21 cellular contexts compared by ENCODE assay signal in genomic region chr17:48162305-48162934, GRCh38. TPM values are rescaled to one million over a fixed set of nuclear protein-coding genes. Genes with fewer than 3 reads are reported as not detected.
DNase-seq lines count a peak whose midpoint lies in the region; ATAC-seq and TF ChIP-seq lines count a peak whose summit lies in the region.
"Had no signal": no experiment of that assay in that cellular context is flagged by ENCODE, and none has a peak within 500 bp of the region (broad histone marks: within the 10 kb centered on the region; RNA-seq: fewer than 3 reads in every experiment).

No MANE protein-coding gene starts in this region.

- H3K27ac Mint-ChIP-seq in stimulated activated memory B cell treated with anti-CD40 and anti-IgM and Interleukin-4, amounts not matched to agents 10 μg/mL and 1 μg/mL and 100 μg/mL, for 72 hours, result peak overlapping the region; percentile 35
- H3K27ac Mint-ChIP-seq: activated CD4-positive, alpha-beta T cell treated with anti-CD3 and anti-CD28 coated beads, Interleukin-2, amount 10 ng/mL, durations not matched to agents 7 days and 5 days; T-helper 1 cell treated with Interleukin-12 subunit alpha and Interleukin-12 subunit beta and Interleukin-4 antibody, amounts not matched to agents 30 μg/mL and 1 μg/mL, for 36 hours had no signal

- no peaks in the 10 kb centered on the region for H3K9me3 ChIP-seq in Peyer's patch
- H3K9me3 ChIP-seq: BLaER1, HAP-1, thyroid gland had no signal

- H3K4me3 ChIP-seq in Peyer's patch, result no peak overlapping the region
- H3K4me3 ChIP-seq: BLaER1, HAP-1, smooth muscle cell, thyroid gland had no signal

- DNase-seq in NCI-H146 (lab: John Stamatoyannopoulos, UW) (peak; percentile 16), NCI-H146 treated with DMSO at 0.1 percent for 48 hours (lab: John Stamatoyannopoulos, UW; ENCODE audit: unreplicated experiment) (no peak), Peyer's patch (no peak), kidney tubule cell (ENCODE audit: low spot score) (peak; percentile 51), NCI-H1105 (lab: John Stamatoyannopoulos, UW) (no peak), NCI-H1436 treated with DMSO at 0.1 percent for 48 hours (lab: John Stamatoyannopoulos, UW) (no peak)
- DNase-seq: activated CD4-positive, alpha-beta T cell treated with anti-CD3 and anti-CD28 coated beads, Interleukin-2, amount 10 ng/mL, durations not matched to agents 7 days and 5 days; activated naive CD8-positive, alpha-beta T cell treated with anti-CD3 and anti-CD28 coated beads, Interleukin-2, amount 10 ng/mL, durations not matched to agents 7 days and 5 days; effector CD8-positive, alpha-beta T cell; KBM-7; NCI-H187 treated with DMSO at 0.1 percent for 48 hours; stimulated activated CD4-positive, alpha-beta T cell treated with anti-CD3 and anti-CD28 coated beads, Interleukin-2, amount 100 ng/mL, for 48 hours; stimulated activated naive CD8-positive, alpha-beta T cell treated with anti-CD3 and anti-CD28 coated beads, Interleukin-15, Interleukin-2, amounts not matched to agents 100 U/mL and 50 U/mL, for 24 hours; thyroid gland had no signal

- peak overlapping the region in 3 of 4 donors; percentile 15 to 63 (median 49) for H3K27ac ChIP-seq in Peyer's patch
- H3K27ac ChIP-seq: BLaER1, thyroid gland had no signal

- H3K9me3 Mint-ChIP-seq in stimulated activated memory B cell treated with anti-CD40 and anti-IgM and Interleukin-4, amounts not matched to agents 10 μg/mL and 1 μg/mL and 100 μg/mL, for 72 hours, result no peaks in the 10 kb centered on the region
- H3K9me3 Mint-ChIP-seq: activated CD4-positive, alpha-beta T cell treated with anti-CD3 and anti-CD28 coated beads, Interleukin-2, amount 10 ng/mL, durations not matched to agents 7 days and 5 days; activated naive CD8-positive, alpha-beta T cell treated with anti-CD3 and anti-CD28 coated beads, Interleukin-2, amount 10 ng/mL, durations not matched to agents 7 days and 5 days; T-helper 1 cell treated with Interleukin-12 subunit alpha and Interleukin-12 subunit beta and Interleukin-4 antibody, amounts not matched to agents 30 μg/mL and 1 μg/mL, for 36 hours had no signal

- no peaks in the 10 kb centered on the region for H3K36me3 Mint-ChIP-seq in stimulated activated memory B cell treated with anti-CD40 and anti-IgM and Interleukin-4, amounts not matched to agents 10 μg/mL and 1 μg/mL and 100 μg/mL, for 72 hours

- H3K4me1 Mint-ChIP-seq in stimulated activated memory B cell treated with anti-CD40 and anti-IgM and Interleukin-4, amounts not matched to agents 10 μg/mL and 1 μg/mL and 100 μg/mL, for 72 hours, result peaks cover 10% of the 10 kb centered on the region

- H3K4me3 Mint-ChIP-seq in stimulated activated memory B cell treated with anti-CD40 and anti-IgM and Interleukin-4, amounts not matched to agents 10 μg/mL and 1 μg/mL and 100 μg/mL, for 72 hours, result no peak overlapping the region
- H3K4me3 Mint-ChIP-seq: activated CD4-positive, alpha-beta T cell treated with anti-CD3 and anti-CD28 coated beads, Interleukin-2, amount 10 ng/mL, durations not matched to agents 7 days and 5 days; T-helper 1 cell treated with Interleukin-12 subunit alpha and Interleukin-12 subunit beta and Interleukin-4 antibody, amounts not matched to agents 30 μg/mL and 1 μg/mL, for 36 hours had no signal

- no peak for TF ChIP-seq CTCF in Peyer's patch (IDR thresholded peaks at IDR 0.05)

- peaks cover 0 to 30% (median 4%) of the 10 kb centered on the region in 4 donors for H3K4me1 ChIP-seq in Peyer's patch

- no peaks in the 10 kb centered on the region for H3K27me3 Mint-ChIP-seq in stimulated activated memory B cell treated with anti-CD40 and anti-IgM and Interleukin-4, amounts not matched to agents 10 μg/mL and 1 μg/mL and 100 μg/mL, for 72 hours
- H3K27me3 Mint-ChIP-seq: activated CD4-positive, alpha-beta T cell treated with anti-CD3 and anti-CD28 coated beads, Interleukin-2, amount 10 ng/mL, durations not matched to agents 7 days and 5 days; activated naive CD8-positive, alpha-beta T cell treated with anti-CD3 and anti-CD28 coated beads, Interleukin-2, amount 10 ng/mL, durations not matched to agents 7 days and 5 days had no signal

- ATAC-seq in stimulated activated memory B cell treated with anti-CD40 and anti-IgM and Interleukin-4, amounts not matched to agents 10 μg/mL and 1 μg/mL and 100 μg/mL, for 72 hours, result no peak
- ATAC-seq in HG02759 (IDR thresholded peaks at IDR 0.05; ENCODE audit: unreplicated experiment), result no peak
- ATAC-seq: esophagus mucosa; stimulated activated naive CD8-positive, alpha-beta T cell treated with anti-CD3 and anti-CD28 coated beads, Interleukin-15, Interleukin-2, amounts not matched to agents 100 U/mL and 50 U/mL, for 24 hours had no signal

- H3K27me3 ChIP-seq in Peyer's patch, result no peaks in the 10 kb centered on the region
- H3K27me3 ChIP-seq: BLaER1, thyroid gland had no signal

- no peaks in the 10 kb centered on the region for H3K36me3 ChIP-seq in Peyer's patch
- H3K36me3 ChIP-seq: BLaER1, HAP-1, thyroid gland had no signal

- TF ChIP-seq POLR2A in Peyer's patch (IDR thresholded peaks at IDR 0.05), result no peak

RNA-seq across cellular contexts. Expression of gene SNX11, which starts 54.9 kb away (rescaled TPM):
- 10 to 100 TPM in 3 of 4 donors, 1 to 10 TPM in 1; 9.5 to 19.8 (median 15.0) TPM for total RNA-seq in Peyer's patch

Comparison
In these comparisons a context has a peak if more than half of its experiments do, and no peak if none do; other contexts are left out.
1. DNase-seq: peak in NCI-H146 (single experiment) and kidney tubule cell (single experiment); none in NCI-H146 treated with DMSO at 0.1 percent for 48 hours (single experiment), Peyer's patch (0 of 3), NCI-H1105 (single experiment) and NCI-H1436 treated with DMSO at 0.1 percent for 48 hours (single experiment).